Comparison of ENCODE assay signal across 8 cellular contexts in the genomic region with DNA sequence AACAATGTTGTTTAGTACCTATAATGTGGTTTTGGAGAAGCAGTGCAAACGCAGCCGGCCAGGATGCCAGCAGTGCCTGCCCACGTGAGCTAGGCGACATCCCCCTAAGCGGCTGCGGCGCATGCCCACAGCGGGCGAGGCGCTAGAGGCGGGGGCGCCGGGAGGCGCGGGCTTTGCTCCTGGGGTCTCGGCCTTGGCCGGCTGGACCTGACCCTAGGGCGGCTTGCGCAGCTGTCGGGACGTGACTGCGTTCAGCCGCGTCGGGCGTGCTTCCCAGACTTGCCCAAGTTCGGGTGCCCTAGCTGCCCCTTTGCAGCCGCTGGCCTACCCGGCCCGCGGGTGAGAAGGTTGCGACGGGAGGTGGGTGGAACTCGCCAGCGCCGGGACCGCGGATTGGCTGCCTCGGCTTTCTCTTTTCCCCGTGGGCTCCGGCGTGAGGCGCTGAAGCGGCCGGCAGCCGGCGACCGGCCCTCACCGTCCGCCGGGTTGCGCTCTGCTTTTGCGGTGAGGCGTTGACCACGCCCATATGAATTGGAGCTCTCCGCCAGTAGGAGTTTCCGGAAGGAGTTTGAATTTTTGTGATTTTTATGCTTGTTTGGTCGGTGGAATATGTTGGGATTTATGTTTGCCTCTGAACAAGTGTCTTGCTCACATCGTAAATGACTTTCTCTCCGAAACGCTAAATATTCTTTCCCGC. TPM values are rescaled to one million over a fixed set of nuclear protein-coding genes. Genes with fewer than 3 reads are reported as not detected.
DNase-seq lines count a peak whose midpoint lies in the region; ATAC-seq and TF ChIP-seq lines count a peak whose summit lies in the region.

TSS of gene TMEM19 (plus strand) at position 122 of the 697 bp plus-strand sequence. CDS start 599 bp downstream, outside the sequence.

- H2BK5ac ChIP-seq in trophoblast cell (ENCODE audit: low read depth, low read length, poor library complexity): peak within 1 kb of the TSS; percentile 94

- H3K9ac ChIP-seq in trophoblast cell (ENCODE audit: low read length): peak within 1 kb of the TSS; percentile 97

- H3K23ac ChIP-seq in trophoblast cell (ENCODE audit: low read length): no peak within 1 kb of the TSS

- H4K91ac ChIP-seq in trophoblast cell (ENCODE audit: low read depth, low read length): peak within 1 kb of the TSS; percentile 97

- TF ChIP-seq EP300 in transverse colon (IDR thresholded peaks at IDR 0.05; ENCODE audit: low read depth): no peak

- H3K4me3 ChIP-seq in cardiac muscle cell: peak within 1 kb of the TSS; percentile 63
- H3K4me3 ChIP-seq in trophoblast cell (ENCODE audit: low read depth, low read length): peak within 1 kb of the TSS; percentile 94
- H3K4me3 ChIP-seq in transverse colon: peak within 1 kb of the TSS; percentile 62 to 92 (median 76)

- peaks cover 6% of the 10 kb centered on the region for H3K79me1 ChIP-seq in trophoblast cell (ENCODE audit: low read length)

- H2AK5ac ChIP-seq in trophoblast cell (ENCODE audit: low read length): no peak within 1 kb of the TSS

- H3K14ac ChIP-seq in trophoblast cell (ENCODE audit: low read length): peak within 1 kb of the TSS; percentile 99

- H3K9me3 ChIP-seq in cardiac muscle cell (ENCODE audit: low read depth) (no peaks in the 10 kb centered on the region), trophoblast cell (ENCODE audit: insufficient read depth, low read depth, low read length) (no peaks in the 10 kb centered on the region), transverse colon (no peaks in the 10 kb centered on the region)

- peak; percentile 78 for TF ChIP-seq POLR2A in transverse colon (IDR thresholded peaks at IDR 0.05)

- H3K4ac ChIP-seq in trophoblast cell (ENCODE audit: low read depth, low read length): peak within 1 kb of the TSS; percentile 95

- ATAC-seq in HG02678 (IDR thresholded peaks at IDR 0.05; ENCODE audit: unreplicated experiment): peak; percentile 90

- H4K12ac ChIP-seq in trophoblast cell (ENCODE audit: low read depth, low read length): peak within 1 kb of the TSS; percentile 99

- no CpG with 5 or more reads among the region's 62 CpGs for WGBS in trophoblast cell (ENCODE audit: extremely low coverage, insufficient coverage, insufficient read length)
- WGBS in transverse colon (ENCODE audit: low coverage in 1 of 2), 2 donors: 0 to 1% methylated on average over 6 to 55 of the region's 62 CpGs

- in situ Hi-C loops in transverse colon (cut with MboI; ENCODE audit: low pct_ligation_motif_present in 1 of 4, low pct_unique_long_range_greater_than_20kb in 1 of 4, low sequenced_read_pairs in 3 of 4): no loop called here

- H3K4me2 ChIP-seq in trophoblast cell (ENCODE audit: low read length): peak within 1 kb of the TSS; percentile 65

- TF ChIP-seq CTCF in GM12874 (IDR thresholded peaks at IDR 0.05; ENCODE audit: insufficient read depth, low read depth, low read length): peak; percentile 28; the same call in 1 of the 2 replicates
- peak; percentile 29 for TF ChIP-seq CTCF in cardiac muscle cell (IDR thresholded peaks at IDR 0.05; ENCODE audit: low read depth, low read length)
- TF ChIP-seq CTCF in transverse colon (IDR thresholded peaks at IDR 0.05): peak in 3 of 5 experiments; percentile 6 to 30 (median 21)

- DNase-seq in NCI-H1105 treated with DMSO at 0.1 percent for 48 hours (lab: John Stamatoyannopoulos, UW): peak; percentile 86
- peak; percentile 63 to 90 for DNase-seq in SW 1271 (lab: John Stamatoyannopoulos, UW)
- DNase-seq in activated naive CD8-positive, alpha-beta T cell treated with anti-CD3 and anti-CD28 coated beads, Interleukin-2, amount 50 U/mL, for 16 hours (ENCODE audit: low read depth, low spot score): peak; percentile 66
- DNase-seq in cardiac muscle cell (ENCODE audit: low read depth in 1 of 2, low spot score in 1 of 2): peak; percentile 93 to 95
- peak; percentile 90 to 93 for DNase-seq in trophoblast cell
- peak; percentile 93 for DNase-seq in transverse colon

- peak within 1 kb of the TSS; percentile 99 for H2AFZ ChIP-seq in trophoblast cell (ENCODE audit: insufficient read depth, low read length, poor library complexity)

- peak within 1 kb of the TSS; percentile 96 for H3K18ac ChIP-seq in trophoblast cell (ENCODE audit: low read length)

- intact Hi-C loops in transverse colon (cut with DNase I; ENCODE audit: low total_unique reads): no loop called here

- H2BK12ac ChIP-seq in trophoblast cell (ENCODE audit: low read length): no peak within 1 kb of the TSS

- H4K8ac ChIP-seq in trophoblast cell (ENCODE audit: low read depth, low read length): peak within 1 kb of the TSS; percentile 97

- H3K27me3 ChIP-seq in cardiac muscle cell: no peaks in the 10 kb centered on the region
- no peaks in the 10 kb centered on the region for H3K27me3 ChIP-seq in trophoblast cell (ENCODE audit: insufficient read depth, low read length)
- no peaks in the 10 kb centered on the region for H3K27me3 ChIP-seq in transverse colon

- peaks cover 13% of the 10 kb centered on the region for H3K4me1 ChIP-seq in cardiac muscle cell (ENCODE audit: low read depth)
- H3K4me1 ChIP-seq in trophoblast cell (ENCODE audit: control insufficient read depth in 1 of 2, insufficient read depth in 2 of 2, low read length in 2 of 2): peaks cover 0 to 4% of the 10 kb centered on the region in 2 experiments
- H3K4me1 ChIP-seq in transverse colon: peaks cover 0 to 47% (median 19%) of the 10 kb centered on the region in 4 donors

- H3K36me3 ChIP-seq in cardiac muscle cell: no peaks in the 10 kb centered on the region
- H3K36me3 ChIP-seq in trophoblast cell (ENCODE audit: control insufficient read depth in 1 of 2, insufficient read depth in 2 of 2, low read length in 2 of 2): peaks cover 0 to 3% of the 10 kb centered on the region in 2 experiments
- no peaks in the 10 kb centered on the region for H3K36me3 ChIP-seq in transverse colon

- peak within 1 kb of the TSS; percentile 95 for H2BK120ac ChIP-seq in trophoblast cell (ENCODE audit: insufficient read depth, low read length, poor library complexity)

- H3K27ac ChIP-seq in cardiac muscle cell: peak within 1 kb of the TSS; percentile 94
- H3K27ac ChIP-seq in trophoblast cell (ENCODE audit: low read depth, low read length): peak within 1 kb of the TSS; percentile 86
- H3K27ac ChIP-seq in transverse colon: peak within 1 kb of the TSS; percentile 94 to 98 (median 96)

- H3K79me2 ChIP-seq in trophoblast cell (ENCODE audit: control insufficient read depth, insufficient read depth, low read length, poor library complexity): peaks cover 3% of the 10 kb centered on the region

RNA-seq across cellular contexts. Expression of gene TMEM19, which starts in this region (rescaled TPM):
- total RNA-seq in cardiac muscle cell: 12.7 and 12.9 TPM in 2 replicates
- polyA plus RNA-seq in cardiac muscle cell: 12.1 and 19.8 TPM in 2 replicates
- polyA plus RNA-seq in trophoblast cell (2013): 10.4 and 11.0 TPM in 2 replicates
- 10 to 100 TPM in 2 of 4 donors, 1 to 10 TPM in 2; 7.9 to 41.1 (median 20.4) TPM for total RNA-seq in transverse colon

Comparison
In these comparisons a context has a peak if more than half of its experiments do, and no peak if none do; other contexts are left out.
1. Peak in every context shown above with its lines: DNase-seq, ATAC-seq, H3K4me3 ChIP-seq and H3K27ac ChIP-seq.